ENCODE assay signal across 26 cellular contexts in genomic region chr21:31900121-31900895, GRCh38. TPM values are rescaled to one million over a fixed set of nuclear protein-coding genes. Genes with fewer than 3 reads are reported as not detected.
DNase-seq lines count a peak whose midpoint lies in the region; ATAC-seq and TF ChIP-seq lines count a peak whose summit lies in the region.
"Had no signal": no experiment of that assay in that cellular context is flagged by ENCODE, and none has a peak within 500 bp of the region (broad histone marks: within the 10 kb centered on the region; RNA-seq: fewer than 3 reads in every experiment).

No MANE protein-coding gene starts in this region.

- TF ChIP-seq POLR2A in heart left ventricle (IDR thresholded peaks at IDR 0.05) = no peak

- DNase-seq in WTC11 (ENCODE audit: low spot score) (no peak), left kidney (ENCODE audit: low read depth, low spot score) (peak; percentile 85), progenitor cell of endocrine pancreas (ENCODE audit: low spot score, unreplicated experiment) (no peak), GM03348 (ENCODE audit: low spot score) (no peak), occipital lobe (lab: John Stamatoyannopoulos, UW) (no peak), chondrocyte (ENCODE audit: low spot score) (no peak), heart left ventricle (no peak)
- DNase-seq: activated CD4-positive, CD25-positive, alpha-beta regulatory T cell; activated CD8-positive, alpha-beta T cell treated with anti-CD3 and anti-CD28 coated beads for 36 hours; activated naive CD4-positive, alpha-beta T cell treated with Interleukin-2 at 50 U/mL for 16 hours; amygdala; DMS 273 treated with DMSO at 0.1 percent for 48 hours; erythroblast; foreskin melanocyte; hypothalamus; NCI-H1092 treated with DMSO at 0.1 percent for 48 hours; NCI-H2029 treated with DMSO at 0.1 percent for 48 hours; NCI-H446 treated with DMSO at 0.1 percent for 48 hours; retina; SK-N-SH; stimulated activated CD4-positive, alpha-beta T cell treated with anti-CD3 and anti-CD28 coated beads, Interleukin-15, amount 100 ng/mL, for 24 hours; T-helper 9 cell had no signal

- no peaks in the 10 kb centered on the region for H3K36me3 ChIP-seq in HEK293 (ENCODE audit: control insufficient read depth in 2 of 2, insufficient read depth in 1 of 2, low read length in 2 of 2)
- H3K36me3 ChIP-seq in heart left ventricle = no peaks in the 10 kb centered on the region
- H3K36me3 ChIP-seq: neutrophil, suprapubic skin had no signal

- no peak overlapping the region for H3K4me3 Mint-ChIP-seq in WTC11
- peak overlapping the region; percentile 18 for H3K4me3 Mint-ChIP-seq in progenitor cell of endocrine pancreas (ENCODE audit: low read depth)
- no peak overlapping the region for H3K4me3 Mint-ChIP-seq in chondrocyte (ENCODE audit: unreplicated experiment)
- H3K4me3 Mint-ChIP-seq: activated CD8-positive, alpha-beta T cell treated with anti-CD3 and anti-CD28 coated beads for 36 hours had no signal

- H3K9me3 ChIP-seq in HEK293 (ENCODE audit: control insufficient read depth, insufficient read depth, low read depth, low read length) (no peaks in the 10 kb centered on the region), heart left ventricle (no peaks in the 10 kb centered on the region)
- H3K9me3 ChIP-seq: neutrophil, SK-N-SH, suprapubic skin had no signal

- H3K4me1 Mint-ChIP-seq in WTC11 (peaks cover 20% of the 10 kb centered on the region), progenitor cell of endocrine pancreas (ENCODE audit: low read depth) (peaks cover 70% of the 10 kb centered on the region), chondrocyte (ENCODE audit: low read depth) (peaks cover 4% of the 10 kb centered on the region)

- no peaks in the 10 kb centered on the region for H3K27me3 ChIP-seq in heart left ventricle
- H3K27me3 ChIP-seq: neutrophil, suprapubic skin had no signal

- H3K4me1 ChIP-seq in HEK293 (ENCODE audit: control insufficient read depth, insufficient read depth, low read length) (0 out of 2 replicates have a peak, but pooled peaks cover under 1% of the 10 kb centered on the region), heart left ventricle (no peaks in the 10 kb centered on the region)

- peak overlapping the region; percentile 17 for H3K27ac Mint-ChIP-seq in WTC11
- H3K27ac Mint-ChIP-seq in progenitor cell of endocrine pancreas = peak overlapping the region; percentile 98
- H3K27ac Mint-ChIP-seq in chondrocyte (ENCODE audit: unreplicated experiment) = no peak overlapping the region
- H3K27ac Mint-ChIP-seq: activated CD8-positive, alpha-beta T cell treated with anti-CD3 and anti-CD28 coated beads for 36 hours had no signal

- H3K27me3 Mint-ChIP-seq in WTC11 (ENCODE audit: low read depth) (no peaks in the 10 kb centered on the region), progenitor cell of endocrine pancreas (no peaks in the 10 kb centered on the region), chondrocyte (ENCODE audit: low read depth) (no peaks in the 10 kb centered on the region)
- H3K27me3 Mint-ChIP-seq: activated CD8-positive, alpha-beta T cell treated with anti-CD3 and anti-CD28 coated beads for 36 hours had no signal

- intact Hi-C loops in heart left ventricle (cut with DNase I) = no loop called here

- TF ChIP-seq CTCF in HEK293 (tag by site-specific recombination; IDR thresholded peaks at IDR 0.05) = no peak
- TF ChIP-seq CTCF in WTC11 (IDR thresholded peaks at IDR 0.05) = no peak
- no peak for TF ChIP-seq CTCF in progenitor cell of endocrine pancreas (IDR thresholded peaks at IDR 0.05; ENCODE audit: unreplicated experiment)
- no peak for TF ChIP-seq CTCF in chondrocyte (IDR thresholded peaks at IDR 0.05)
- TF ChIP-seq CTCF in heart left ventricle (IDR thresholded peaks at IDR 0.05) = no peak

- 87 to 94% (median 91%) methylated on average over 15 of the region's 15 CpGs for WGBS in heart left ventricle, 4 donors

- H3K4me3 ChIP-seq in HEK293 (ENCODE audit: low read depth, low read length) (no peak overlapping the region), heart left ventricle (no peak overlapping the region)
- H3K4me3 ChIP-seq: suprapubic skin had no signal

- POLR2A ChIA-PET in HEK293 (lab: Yijun Ruan, JAX) = interaction anchor here (1.1 kb wide), 1 partner anchor 28 kb away, joined by 3 read pairs; the partner anchor contains the start of gene HUNK
- POLR2A ChIA-PET in WTC11 (lab: Charles Lee) = no interaction called here

- no peaks in the 10 kb centered on the region for H3K9me3 Mint-ChIP-seq in WTC11
- H3K9me3 Mint-ChIP-seq in progenitor cell of endocrine pancreas (ENCODE audit: low read depth) = no peaks in the 10 kb centered on the region
- no peaks in the 10 kb centered on the region for H3K9me3 Mint-ChIP-seq in chondrocyte (ENCODE audit: low read depth)
- H3K9me3 Mint-ChIP-seq: activated CD8-positive, alpha-beta T cell treated with anti-CD3 and anti-CD28 coated beads for 36 hours had no signal

- H3K36me3 Mint-ChIP-seq in WTC11 = no peaks in the 10 kb centered on the region
- peaks cover 2% of the 10 kb centered on the region for H3K36me3 Mint-ChIP-seq in progenitor cell of endocrine pancreas (ENCODE audit: insufficient read depth)
- no peaks in the 10 kb centered on the region for H3K36me3 Mint-ChIP-seq in chondrocyte (ENCODE audit: low read depth)

- ATAC-seq in WTC11 (no peak), heart left ventricle (no peak)
- ATAC-seq: activated CD8-positive, alpha-beta T cell treated with anti-CD3 and anti-CD28 coated beads for 36 hours had no signal

- no peak overlapping the region for H3K27ac ChIP-seq in HEK293 (ENCODE audit: extremely low read depth, low read depth, low read length)
- no peak overlapping the region for H3K27ac ChIP-seq in heart left ventricle
- H3K27ac ChIP-seq: C4-2B, neutrophil, suprapubic skin had no signal

- CTCF ChIA-PET in HEK293 (lab: Yijun Ruan, JAX) = interaction anchor here (0.6 kb wide), 1 partner anchor 186 kb away, joined by 3 read pairs; no protein-coding TSS in a partner anchor
- CTCF ChIA-PET in WTC11 (lab: Charles Lee) = interaction anchor here (0.9 to 2.1 kb wide), 2 partner anchors 26 to 33 kb away, joined by 3 to 5 read pairs; no protein-coding TSS in a partner anchor

TF ChIP-seq in HEK293, 187 proteins besides CTCF, POLR2A, EP300 and RAD21:
- TF ChIP-seq, protein P1, sequence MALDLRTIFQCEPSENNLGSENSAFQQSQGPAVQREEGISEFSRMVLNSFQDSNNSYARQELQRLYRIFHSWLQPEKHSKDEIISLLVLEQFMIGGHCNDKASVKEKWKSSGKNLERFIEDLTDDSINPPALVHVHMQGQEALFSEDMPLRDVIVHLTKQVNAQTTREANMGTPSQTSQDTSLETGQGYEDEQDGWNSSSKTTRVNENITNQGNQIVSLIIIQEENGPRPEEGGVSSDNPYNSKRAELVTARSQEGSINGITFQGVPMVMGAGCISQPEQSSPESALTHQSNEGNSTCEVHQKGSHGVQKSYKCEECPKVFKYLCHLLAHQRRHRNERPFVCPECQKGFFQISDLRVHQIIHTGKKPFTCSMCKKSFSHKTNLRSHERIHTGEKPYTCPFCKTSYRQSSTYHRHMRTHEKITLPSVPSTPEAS (tag by site-specific recombination; IDR thresholded peaks at IDR 0.05) = peak; percentile 32; the same call in 1 of the 2 replicates
- TF ChIP-seq GLI4 (tag by site-specific recombination; IDR thresholded peaks at IDR 0.05) = no peak
TF ChIP-seq in HEK293: peak in this region for 1.

TF ChIP-seq in WTC11, 78 proteins besides CTCF, POLR2A, EP300 and RAD21 (continues in another document):
- no peak for TF ChIP-seq RELA (CRISPR knock-in tag; IDR thresholded peaks at IDR 0.05; ENCODE audit: borderline replicate concordance)
- no peak for TF ChIP-seq CREB1 (CRISPR knock-in tag; IDR thresholded peaks at IDR 0.05)
- no peak for TF ChIP-seq NR1H2 (CRISPR knock-in tag; IDR thresholded peaks at IDR 0.05)
- no peak for TF ChIP-seq E2F5 (CRISPR knock-in tag; IDR thresholded peaks at IDR 0.05)
- TF ChIP-seq, protein P2, sequence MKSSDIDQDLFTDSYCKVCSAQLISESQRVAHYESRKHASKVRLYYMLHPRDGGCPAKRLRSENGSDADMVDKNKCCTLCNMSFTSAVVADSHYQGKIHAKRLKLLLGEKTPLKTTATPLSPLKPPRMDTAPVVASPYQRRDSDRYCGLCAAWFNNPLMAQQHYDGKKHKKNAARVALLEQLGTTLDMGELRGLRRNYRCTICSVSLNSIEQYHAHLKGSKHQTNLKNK (CRISPR knock-in tag; IDR thresholded peaks at IDR 0.05) = no peak
- no peak for TF ChIP-seq ZNF396 (CRISPR knock-in tag; IDR thresholded peaks at IDR 0.05; ENCODE audit: borderline replicate concordance)
- TF ChIP-seq FOXK1 (CRISPR knock-in tag; IDR thresholded peaks at IDR 0.05) = no peak

RNA-seq across cellular contexts. Expression of gene HUNK, which starts 27.5 kb away (rescaled TPM):
- total RNA-seq in WTC11 (2021) = 5.0 to 7.0 TPM (median 6.1 TPM) in 3 replicates
- total RNA-seq in progenitor cell of endocrine pancreas = 39.5 and 41.9 TPM in 2 replicates
- total RNA-seq in occipital lobe = 9.4 TPM
- 0.92 to 1.7 TPM (median 1.6 TPM) in 3 replicates for total RNA-seq in chondrocyte
- 1 to 10 TPM in 2 of 9 donors, under 1 TPM in 7; 0.02 to 1.4 (median 0.22) TPM for total RNA-seq in heart left ventricle
- under 1 TPM; 0.04 to 0.30 TPM for polyA plus RNA-seq in heart left ventricle
